In the genomic region with DNA sequence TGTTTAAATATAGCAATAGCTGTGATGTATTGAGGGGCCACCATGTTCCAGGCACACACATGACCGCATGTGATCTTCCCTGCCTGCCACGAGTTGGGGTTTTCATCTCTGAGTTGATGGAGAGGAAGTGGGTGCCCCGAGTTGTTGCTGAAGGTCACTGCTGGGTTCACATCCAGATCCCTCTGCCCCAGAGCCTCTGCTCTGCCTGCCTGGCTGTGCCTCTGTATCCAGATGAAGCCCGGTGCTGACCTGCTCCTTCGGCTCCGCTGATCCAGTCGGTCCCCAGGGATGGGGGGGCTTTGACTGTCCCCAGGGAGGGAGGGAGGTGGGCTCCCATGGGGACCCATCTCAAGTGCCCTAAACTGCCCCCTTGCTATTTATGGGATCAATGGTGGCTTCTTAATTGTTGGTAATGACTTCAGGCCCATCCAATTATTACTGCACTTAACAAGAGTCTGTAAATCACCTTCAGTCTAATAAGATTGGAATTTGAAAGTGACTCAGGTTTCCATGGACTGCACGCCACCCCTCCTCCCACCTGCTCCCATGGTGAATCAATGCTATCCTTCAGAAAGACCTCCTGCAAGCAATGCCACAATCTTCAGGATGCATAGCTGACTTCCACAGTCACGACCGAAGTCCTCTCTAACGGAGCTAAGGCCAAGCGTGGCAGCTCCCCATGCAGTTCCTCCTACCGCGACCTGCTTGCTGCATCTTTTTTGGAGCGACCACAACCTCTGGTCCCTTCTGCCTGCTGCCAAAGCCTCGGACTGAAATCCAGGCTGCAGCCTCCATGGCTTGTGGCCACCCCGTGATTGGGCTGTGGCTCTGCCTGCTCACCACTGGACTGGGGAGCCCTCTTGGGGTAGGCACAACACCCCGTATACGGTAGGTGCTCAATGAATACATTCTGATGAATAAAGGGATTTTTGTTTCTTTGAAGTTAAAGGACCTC, we compare ENCODE assay signal across 1 cellular context.
TF ChIP-seq lines count a peak whose summit lies in the region.

No MANE protein-coding gene starts in this region.

TF ChIP-seq in IMR-90, 13 proteins besides CTCF, POLR2A, EP300 and RAD21:
- TF ChIP-seq MAFK (IDR thresholded peaks at IDR 0.05; ENCODE audit: low read depth, low read length) (no peak), NFE2L2 (IDR thresholded peaks at IDR 0.05; ENCODE audit: low read depth, low read length) (no peak), BHLHE40 (IDR thresholded peaks at IDR 0.05; ENCODE audit: low read depth, low read length) (no peak), RFX5 (IDR thresholded peaks at IDR 0.05; ENCODE audit: low read depth, low read length) (no peak), FOS (IDR thresholded peaks at IDR 0.05; ENCODE audit: low read depth, low read length) (no peak), CHD1 (IDR thresholded peaks at IDR 0.05; ENCODE audit: low read depth, low read length) (no peak), USF2 (IDR thresholded peaks at IDR 0.05; ENCODE audit: low read depth, low read length) (no peak), CEBPB (IDR thresholded peaks at IDR 0.05; ENCODE audit: low read depth, low read length) (no peak), MXI1 (IDR thresholded peaks at IDR 0.05; ENCODE audit: borderline replicate concordance, low read depth, low read length) (no peak), SMC3 (IDR thresholded peaks at IDR 0.05; ENCODE audit: low read depth, low read length) (no peak), MAZ (IDR thresholded peaks at IDR 0.05; ENCODE audit: borderline replicate concordance, low read depth, low read length) (no peak), RCOR1 (IDR thresholded peaks at IDR 0.05; ENCODE audit: insufficient replicate concordance, low read length) (no peak)
TF ChIP-seq in IMR-90: peak in this region for 0.
